1 cellular context compared by ENCODE assay signal in genomic region chr3:38334656-38335055, GRCh38.
TF ChIP-seq lines count a peak whose summit lies in the region.

No MANE protein-coding gene starts in this region.

TF ChIP-seq in K562, 482 proteins besides CTCF, POLR2A, EP300 and RAD21 (continued from another document):
- no peak for TF ChIP-seq CBX2 (IDR thresholded peaks at IDR 0.05; ENCODE audit: insufficient read depth, low read length, poor library complexity, severe bottlenecking)
- no peak for TF ChIP-seq FIP1L1 (IDR thresholded peaks at IDR 0.05; ENCODE audit: low read depth, low read length, poor library complexity, severe bottlenecking)
- TF ChIP-seq PREB (CRISPR knock-in tag; IDR thresholded peaks at IDR 0.05) = no peak
- TF ChIP-seq, protein P1, sequence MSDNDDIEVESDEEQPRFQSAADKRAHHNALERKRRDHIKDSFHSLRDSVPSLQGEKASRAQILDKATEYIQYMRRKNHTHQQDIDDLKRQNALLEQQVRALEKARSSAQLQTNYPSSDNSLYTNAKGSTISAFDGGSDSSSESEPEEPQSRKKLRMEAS (CRISPR knock-in tag; IDR thresholded peaks at IDR 0.05) = no peak
- no peak for TF ChIP-seq HNRNPH1 (optimal IDR thresholded peaks at IDR 0.05; ENCODE audit: low read depth, low read length)
- TF ChIP-seq, protein P2, sequence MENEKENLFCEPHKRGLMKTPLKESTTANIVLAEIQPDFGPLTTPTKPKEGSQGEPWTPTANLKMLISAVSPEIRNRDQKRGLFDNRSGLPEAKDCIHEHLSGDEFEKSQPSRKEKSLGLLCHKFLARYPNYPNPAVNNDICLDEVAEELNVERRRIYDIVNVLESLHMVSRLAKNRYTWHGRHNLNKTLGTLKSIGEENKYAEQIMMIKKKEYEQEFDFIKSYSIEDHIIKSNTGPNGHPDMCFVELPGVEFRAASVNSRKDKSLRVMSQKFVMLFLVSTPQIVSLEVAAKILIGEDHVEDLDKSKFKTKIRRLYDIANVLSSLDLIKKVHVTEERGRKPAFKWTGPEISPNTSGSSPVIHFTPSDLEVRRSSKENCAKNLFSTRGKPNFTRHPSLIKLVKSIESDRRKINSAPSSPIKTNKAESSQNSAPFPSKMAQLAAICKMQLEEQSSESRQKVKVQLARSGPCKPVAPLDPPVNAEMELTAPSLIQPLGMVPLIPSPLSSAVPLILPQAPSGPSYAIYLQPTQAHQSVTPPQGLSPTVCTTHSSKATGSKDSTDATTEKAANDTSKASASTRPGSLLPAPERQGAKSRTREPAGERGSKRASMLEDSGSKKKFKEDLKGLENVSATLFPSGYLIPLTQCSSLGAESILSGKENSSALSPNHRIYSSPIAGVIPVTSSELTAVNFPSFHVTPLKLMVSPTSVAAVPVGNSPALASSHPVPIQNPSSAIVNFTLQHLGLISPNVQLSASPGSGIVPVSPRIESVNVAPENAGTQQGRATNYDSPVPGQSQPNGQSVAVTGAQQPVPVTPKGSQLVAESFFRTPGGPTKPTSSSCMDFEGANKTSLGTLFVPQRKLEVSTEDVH (IDR thresholded peaks at IDR 0.05; ENCODE audit: low read depth, partially characterized antibody) = no peak
- TF ChIP-seq, protein P3, sequence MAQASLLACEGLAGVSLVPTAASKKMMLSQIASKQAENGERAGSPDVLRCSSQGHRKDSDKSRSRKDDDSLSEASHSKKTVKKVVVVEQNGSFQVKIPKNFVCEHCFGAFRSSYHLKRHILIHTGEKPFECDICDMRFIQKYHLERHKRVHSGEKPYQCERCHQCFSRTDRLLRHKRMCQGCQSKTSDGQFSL (CRISPR knock-in tag; IDR thresholded peaks at IDR 0.05) = no peak
- TF ChIP-seq, protein P3 (tag; IDR thresholded peaks at IDR 0.05) = no peak
- TF ChIP-seq MEIS2 (IDR thresholded peaks at IDR 0.05; ENCODE audit: partially characterized antibody) = no peak
- no peak for TF ChIP-seq MYBL2 (IDR thresholded peaks at IDR 0.05; ENCODE audit: low read depth)
- TF ChIP-seq MYBL2 (CRISPR knock-in tag; IDR thresholded peaks at IDR 0.05; ENCODE audit: borderline replicate concordance) = no peak
- no peak for TF ChIP-seq CREBBP (IDR thresholded peaks at IDR 0.05; ENCODE audit: low read depth, low read length)
- no peak for TF ChIP-seq COPS2 (conservative IDR thresholded peaks at IDR 0.05)
- no peak for TF ChIP-seq MAFK (IDR thresholded peaks at IDR 0.05; ENCODE audit: low read length)
- TF ChIP-seq, protein P4, sequence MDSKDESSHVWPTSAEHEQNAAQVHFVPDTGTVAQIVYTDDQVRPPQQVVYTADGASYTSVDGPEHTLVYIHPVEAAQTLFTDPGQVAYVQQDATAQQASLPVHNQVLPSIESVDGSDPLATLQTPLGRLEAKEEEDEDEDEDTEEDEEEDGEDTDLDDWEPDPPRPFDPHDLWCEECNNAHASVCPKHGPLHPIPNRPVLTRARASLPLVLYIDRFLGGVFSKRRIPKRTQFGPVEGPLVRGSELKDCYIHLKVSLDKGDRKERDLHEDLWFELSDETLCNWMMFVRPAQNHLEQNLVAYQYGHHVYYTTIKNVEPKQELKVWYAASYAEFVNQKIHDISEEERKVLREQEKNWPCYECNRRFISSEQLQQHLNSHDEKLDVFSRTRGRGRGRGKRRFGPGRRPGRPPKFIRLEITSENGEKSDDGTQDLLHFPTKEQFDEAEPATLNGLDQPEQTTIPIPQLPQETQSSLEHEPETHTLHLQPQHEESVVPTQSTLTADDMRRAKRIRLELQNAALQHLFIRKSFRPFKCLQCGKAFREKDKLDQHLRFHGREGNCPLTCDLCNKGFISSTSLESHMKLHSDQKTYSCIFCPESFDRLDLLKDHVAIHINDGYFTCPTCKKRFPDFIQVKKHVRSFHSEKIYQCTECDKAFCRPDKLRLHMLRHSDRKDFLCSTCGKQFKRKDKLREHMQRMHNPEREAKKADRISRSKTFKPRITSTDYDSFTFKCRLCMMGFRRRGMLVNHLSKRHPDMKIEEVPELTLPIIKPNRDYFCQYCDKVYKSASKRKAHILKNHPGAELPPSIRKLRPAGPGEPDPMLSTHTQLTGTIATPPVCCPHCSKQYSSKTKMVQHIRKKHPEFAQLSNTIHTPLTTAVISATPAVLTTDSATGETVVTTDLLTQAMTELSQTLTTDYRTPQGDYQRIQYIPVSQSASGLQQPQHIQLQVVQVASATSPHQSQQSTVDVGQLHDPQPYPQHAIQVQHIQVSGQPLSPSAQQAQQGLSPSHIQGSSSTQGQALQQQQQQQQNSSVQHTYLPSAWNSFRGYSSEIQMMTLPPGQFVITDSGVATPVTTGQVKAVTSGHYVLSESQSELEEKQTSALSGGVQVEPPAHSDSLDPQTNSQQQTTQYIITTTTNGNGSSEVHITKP (IDR thresholded peaks at IDR 0.05; ENCODE audit: partially characterized antibody) = no peak
- no peak for TF ChIP-seq U2AF2 (optimal IDR thresholded peaks at IDR 0.05; ENCODE audit: low read depth, low read length)
- no peak for TF ChIP-seq E4F1 (CRISPR knock-in tag; IDR thresholded peaks at IDR 0.05; ENCODE audit: borderline replicate concordance)
- no peak for TF ChIP-seq YBX1 (IDR thresholded peaks at IDR 0.05)
- TF ChIP-seq NCOA6 (IDR thresholded peaks at IDR 0.05) = no peak
- no peak for TF ChIP-seq EWSR1 (IDR thresholded peaks at IDR 0.05; ENCODE audit: borderline replicate concordance, low read depth, partially characterized antibody)
